17 cellular contexts compared by ENCODE assay signal in the genomic region with DNA sequence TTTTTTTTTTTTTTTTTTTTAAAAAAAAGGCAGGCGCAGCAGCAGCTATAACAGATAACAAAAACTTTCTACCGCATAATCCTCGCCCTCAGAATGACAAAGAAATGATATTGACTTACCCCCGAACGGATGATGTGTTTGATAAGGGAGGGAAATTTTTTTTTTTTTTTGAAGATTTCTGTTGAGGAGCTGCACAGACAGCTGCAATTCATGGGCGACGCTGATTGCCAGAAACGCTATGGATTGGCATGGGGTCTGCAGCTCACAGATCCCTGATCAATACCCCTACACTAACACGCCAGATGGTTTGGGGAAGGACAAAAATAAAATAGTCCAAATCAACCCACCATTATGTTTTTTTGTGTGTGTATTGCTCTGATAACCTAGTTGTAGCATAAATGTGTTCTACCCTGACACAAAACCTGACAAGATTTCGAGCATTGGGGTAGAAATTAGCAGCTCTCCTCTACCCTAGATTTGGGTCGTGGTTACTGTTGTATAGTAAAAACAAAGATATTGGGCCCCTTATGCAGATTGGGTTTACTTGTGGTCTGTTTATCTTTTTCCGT. TPM values are rescaled to one million over a fixed set of nuclear protein-coding genes. Genes with fewer than 3 reads are reported as not detected.
"Had no signal": no experiment of that assay in that cellular context is flagged by ENCODE, and none has a peak within 500 bp of the region (broad histone marks: within the 10 kb centered on the region; RNA-seq: fewer than 3 reads in every experiment).

No MANE protein-coding gene starts in this region.

- H3K27ac ChIP-seq: colonic mucosa, gastrocnemius medialis, left ventricle myocardium inferior, pancreas, tibial nerve had no signal

- H3K4me2 ChIP-seq: smooth muscle cell had no signal

- H3K4me3 Mint-ChIP-seq: activated CD4-positive, alpha-beta T cell treated with anti-CD3 and anti-CD28 coated beads, Interleukin-2, amount 10 ng/mL, durations not matched to agents 7 days and 5 days; stimulated activated effector memory CD8-positive, alpha-beta T cell treated with anti-CD3 and anti-CD28 coated beads, Interleukin-12 subunit alpha, Interleukin-12 subunit beta, amount 100 ng/mL, for 72 hours had no signal

- FAIRE-seq: kidney, pancreas had no signal

- H3K9me3 ChIP-seq: colonic mucosa, gastrocnemius medialis, pancreas had no signal

- H3K36me3 ChIP-seq: colonic mucosa, gastrocnemius medialis, left ventricle myocardium inferior, pancreas had no signal

- H3K4me1 ChIP-seq: colonic mucosa, pancreas had no signal

- ATAC-seq: gastrocnemius medialis; pancreas; stimulated activated effector memory CD8-positive, alpha-beta T cell treated with anti-CD3 and anti-CD28 coated beads, Interleukin-12 subunit alpha, Interleukin-12 subunit beta, amount 100 ng/mL, for 72 hours; T-cell had no signal

- H3K4me3 ChIP-seq: colonic mucosa, gastrocnemius medialis, left ventricle myocardium inferior, pancreas, smooth muscle cell, tibial nerve had no signal

- DNase-seq: activated CD4-positive, alpha-beta T cell treated with anti-CD3 and anti-CD28 coated beads, Interleukin-2, amount 10 ng/mL, durations not matched to agents 7 days and 5 days; activated CD4-positive, CD25-positive, alpha-beta regulatory T cell; activated CD8-positive, alpha-beta memory T cell treated with anti-CD3 and anti-CD28 coated beads for 24 hours; activated naive CD4-positive, alpha-beta T cell treated with anti-CD3 and anti-CD28 coated beads, Interleukin-2, amount 50 U/mL, for 16 hours; caudate nucleus; colonic mucosa; effector CD4-positive, alpha-beta T cell; gastrocnemius medialis; kidney; left ventricle myocardium inferior; mesenchymal stem cell; pancreas; T-cell had no signal

- H3K36me3 Mint-ChIP-seq: T-cell had no signal

- H3K27ac Mint-ChIP-seq: activated CD4-positive, alpha-beta T cell treated with anti-CD3 and anti-CD28 coated beads, Interleukin-2, amount 10 ng/mL, durations not matched to agents 7 days and 5 days; stimulated activated effector memory CD8-positive, alpha-beta T cell treated with anti-CD3 and anti-CD28 coated beads, Interleukin-12 subunit alpha, Interleukin-12 subunit beta, amount 100 ng/mL, for 72 hours had no signal

RNA-seq across cellular contexts. Expression of a gene that starts 3.6 kb away (rescaled TPM):
- total RNA-seq: activated CD4-positive, alpha-beta T cell treated with anti-CD3 and anti-CD28 coated beads, Interleukin-2, amount 10 ng/mL, durations not matched to agents 7 days and 5 days; subcutaneous adipose tissue had no signal
- polyA plus RNA-seq: smooth muscle cell had no signal
